1 cellular context compared by ENCODE assay signal in the genomic region with DNA sequence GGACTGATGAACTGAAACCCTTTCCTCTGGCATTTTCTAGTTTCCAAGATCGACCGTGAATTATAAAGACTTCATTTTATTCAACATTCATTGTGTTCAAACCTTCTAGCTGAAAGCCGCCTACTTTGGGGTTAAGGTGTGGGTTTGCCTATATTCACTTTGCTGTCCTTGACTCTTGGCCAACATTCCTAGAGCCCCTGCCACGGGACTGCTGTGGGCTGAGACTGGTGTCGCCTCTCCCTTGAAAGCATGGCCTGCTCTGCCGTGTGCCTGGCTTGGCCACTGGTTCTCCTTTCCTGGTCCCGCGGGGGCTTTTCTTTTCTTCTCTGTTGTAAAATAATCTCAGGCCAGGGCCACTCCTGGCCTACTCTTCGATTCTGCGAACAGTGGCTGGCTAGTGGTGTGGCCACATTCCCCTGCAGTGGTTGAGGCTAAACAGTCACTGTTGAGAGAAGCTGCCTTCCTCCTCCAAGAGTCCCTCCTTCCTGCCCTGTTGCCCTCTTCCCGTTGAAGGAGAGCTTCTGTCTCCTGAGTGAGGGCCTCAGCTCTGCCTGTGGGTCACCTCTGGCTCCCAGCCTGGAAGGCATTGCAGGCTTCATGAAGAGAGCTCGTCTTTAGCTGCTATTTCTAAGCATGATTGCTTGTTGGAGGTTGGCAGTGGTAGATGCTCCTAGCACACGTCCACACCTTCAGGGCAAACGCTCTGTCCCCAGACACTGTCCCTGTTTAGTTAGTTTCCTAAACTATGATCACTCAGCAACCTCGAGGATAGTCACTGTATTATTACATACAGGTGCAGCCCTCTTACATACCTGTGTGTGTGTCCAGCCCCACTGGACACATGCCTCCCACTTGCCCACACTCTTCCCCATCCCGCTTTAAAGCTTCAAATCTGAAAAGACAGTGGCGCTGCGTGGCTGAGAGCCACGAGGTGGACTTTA.
TF ChIP-seq lines count a peak whose summit lies in the region.

No MANE protein-coding gene starts in this region.

TF ChIP-seq in IMR-90, 13 proteins besides CTCF, POLR2A, EP300 and RAD21 (continued from another document):
- TF ChIP-seq CEBPB (IDR thresholded peaks at IDR 0.05; ENCODE audit: low read depth, low read length) (no peak), MAZ (IDR thresholded peaks at IDR 0.05; ENCODE audit: borderline replicate concordance, low read depth, low read length) (no peak), CHD1 (IDR thresholded peaks at IDR 0.05; ENCODE audit: low read depth, low read length) (no peak), SMC3 (IDR thresholded peaks at IDR 0.05; ENCODE audit: low read depth, low read length) (no peak), MAFK (IDR thresholded peaks at IDR 0.05; ENCODE audit: low read depth, low read length) (no peak), FOS (IDR thresholded peaks at IDR 0.05; ENCODE audit: low read depth, low read length) (no peak), NFE2L2 (IDR thresholded peaks at IDR 0.05; ENCODE audit: low read depth, low read length) (no peak), RCOR1 (IDR thresholded peaks at IDR 0.05; ENCODE audit: insufficient replicate concordance, low read length) (no peak), BHLHE40 (IDR thresholded peaks at IDR 0.05; ENCODE audit: low read depth, low read length) (no peak)
- TF ChIP-seq, protein P1, sequence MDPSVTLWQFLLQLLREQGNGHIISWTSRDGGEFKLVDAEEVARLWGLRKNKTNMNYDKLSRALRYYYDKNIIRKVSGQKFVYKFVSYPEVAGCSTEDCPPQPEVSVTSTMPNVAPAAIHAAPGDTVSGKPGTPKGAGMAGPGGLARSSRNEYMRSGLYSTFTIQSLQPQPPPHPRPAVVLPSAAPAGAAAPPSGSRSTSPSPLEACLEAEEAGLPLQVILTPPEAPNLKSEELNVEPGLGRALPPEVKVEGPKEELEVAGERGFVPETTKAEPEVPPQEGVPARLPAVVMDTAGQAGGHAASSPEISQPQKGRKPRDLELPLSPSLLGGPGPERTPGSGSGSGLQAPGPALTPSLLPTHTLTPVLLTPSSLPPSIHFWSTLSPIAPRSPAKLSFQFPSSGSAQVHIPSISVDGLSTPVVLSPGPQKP (IDR thresholded peaks at IDR 0.05; ENCODE audit: borderline replicate concordance, low read depth, low read length): no peak
- TF ChIP-seq, protein P2, sequence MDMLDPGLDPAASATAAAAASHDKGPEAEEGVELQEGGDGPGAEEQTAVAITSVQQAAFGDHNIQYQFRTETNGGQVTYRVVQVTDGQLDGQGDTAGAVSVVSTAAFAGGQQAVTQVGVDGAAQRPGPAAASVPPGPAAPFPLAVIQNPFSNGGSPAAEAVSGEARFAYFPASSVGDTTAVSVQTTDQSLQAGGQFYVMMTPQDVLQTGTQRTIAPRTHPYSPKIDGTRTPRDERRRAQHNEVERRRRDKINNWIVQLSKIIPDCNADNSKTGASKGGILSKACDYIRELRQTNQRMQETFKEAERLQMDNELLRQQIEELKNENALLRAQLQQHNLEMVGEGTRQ (IDR thresholded peaks at IDR 0.05; ENCODE audit: low read depth, low read length): no peak
